ENCODE assay signal across 13 cellular contexts in the genomic region with DNA sequence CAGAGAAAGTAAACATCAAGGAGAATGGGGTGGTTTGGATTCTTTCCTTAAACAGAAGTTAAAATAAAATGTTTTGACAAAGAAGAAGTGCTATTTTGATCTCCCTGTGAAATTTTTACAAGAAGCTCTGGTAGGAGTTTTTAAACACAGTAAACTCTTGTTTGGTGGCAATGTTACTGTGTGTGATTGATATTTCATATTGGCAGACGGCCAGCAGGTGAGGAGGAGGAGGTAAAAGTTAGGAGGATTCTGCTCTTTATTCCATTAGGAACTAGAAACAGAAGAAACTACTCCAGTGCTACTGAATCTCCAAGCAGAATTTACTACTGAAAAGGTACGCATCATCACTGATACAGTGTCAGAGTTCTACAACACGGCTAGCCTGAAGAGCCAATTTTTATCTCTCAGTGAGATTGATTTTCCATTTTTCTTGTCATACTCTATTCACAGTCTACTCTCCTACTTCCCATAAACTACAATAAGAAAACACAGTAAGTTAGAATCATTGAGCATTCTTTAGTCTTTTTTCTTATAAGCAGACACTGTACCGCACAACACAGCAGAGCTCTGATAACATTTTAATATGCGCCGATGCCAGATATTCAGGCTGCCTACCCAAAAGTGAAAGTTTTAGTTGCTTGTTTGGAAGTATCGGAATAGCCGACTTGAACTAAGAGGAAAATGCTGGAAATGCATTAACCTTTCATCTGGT.
"Had no signal": no experiment of that assay in that cellular context is flagged by ENCODE, and none has a peak within 500 bp of the region (broad histone marks: within the 10 kb centered on the region; RNA-seq: fewer than 3 reads in every experiment).

No MANE protein-coding gene starts in this region.

- H3K27ac Mint-ChIP-seq: activated naive CD8-positive, alpha-beta T cell; nephron progenitor cell; T-helper 2 cell treated with Interferon-gamma antibody and Interleukin-4, amounts not matched to agents 5 μg/mL and 100 μg/mL, for 36 hours had no signal

- H3K9me3 ChIP-seq: spleen, stomach, thoracic aorta had no signal

- H3K36me3 Mint-ChIP-seq: activated naive CD8-positive, alpha-beta T cell had no signal

- H3K4me3 ChIP-seq: spleen, stomach, thoracic aorta had no signal

- H3K4me1 ChIP-seq: spleen had no signal

- FAIRE-seq: kidney had no signal

- DNase-seq: activated CD4-positive, alpha-beta T cell treated with anti-CD3 and anti-CD28 coated beads, Interleukin-2, amount 50 U/mL, for 1 hour; activated CD4-positive, CD25-positive, alpha-beta regulatory T cell; activated gamma-delta T cell treated with Interleukin-2 at 50 U/mL for 16 hours; cerebellar nuclear complex; effector memory CD4-positive, alpha-beta T cell; kidney; mesendoderm; nephron progenitor cell; stomach had no signal

- H3K27ac ChIP-seq: spleen, stomach, thoracic aorta had no signal

- H3K4me3 Mint-ChIP-seq: activated naive CD8-positive, alpha-beta T cell; nephron progenitor cell; T-helper 2 cell treated with Interferon-gamma antibody and Interleukin-4, amounts not matched to agents 5 μg/mL and 100 μg/mL, for 36 hours had no signal

- H3K36me3 ChIP-seq: spleen, stomach, thoracic aorta had no signal

- H3K9me3 Mint-ChIP-seq: nephron progenitor cell; T-helper 2 cell treated with Interferon-gamma antibody and Interleukin-4, amounts not matched to agents 5 μg/mL and 100 μg/mL, for 36 hours had no signal
